Comparison of ENCODE assay signal across 10 cellular contexts in the genomic region with DNA sequence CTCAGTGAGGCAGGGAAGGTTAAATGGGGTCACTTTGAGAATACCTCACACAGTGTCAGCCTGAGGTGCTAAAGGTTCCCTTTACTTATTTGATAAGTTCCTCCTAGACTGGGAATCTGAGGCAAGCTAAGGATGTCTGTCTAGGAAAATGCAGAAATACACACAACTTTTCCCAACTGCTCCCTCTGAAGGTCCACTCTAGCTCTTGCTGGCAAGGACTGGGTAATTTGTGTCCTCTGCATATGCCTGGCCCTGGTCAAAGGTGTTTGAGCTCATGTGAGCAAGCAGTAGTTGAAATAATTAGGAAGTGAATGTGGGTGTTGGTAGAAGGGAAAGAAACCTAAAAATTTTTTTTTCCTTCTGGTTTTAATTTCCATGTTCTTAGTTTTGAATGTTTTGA. TPM values are rescaled to one million over a fixed set of nuclear protein-coding genes. Genes with fewer than 3 reads are reported as not detected.
DNase-seq lines count a peak whose midpoint lies in the region; ATAC-seq and TF ChIP-seq lines count a peak whose summit lies in the region.
"Had no signal": no experiment of that assay in that cellular context is flagged by ENCODE, and none has a peak within 500 bp of the region (broad histone marks: within the 10 kb centered on the region; RNA-seq: fewer than 3 reads in every experiment).

No MANE protein-coding gene starts in this region.

- H3K4me3 ChIP-seq in DOHH2 (ENCODE audit: low read length) (no peak overlapping the region), esophagus squamous epithelium (no peak overlapping the region)

- H3K9me2 ChIP-seq in DOHH2 (replicated peaks; ENCODE audit: control insufficient read depth, low read length) = no peaks in the 10 kb centered on the region

- H3K79me2 ChIP-seq in DOHH2 (ENCODE audit: control insufficient read depth, low read length) = peaks cover 93% of the 10 kb centered on the region

- H4K20me1 ChIP-seq in DOHH2 (ENCODE audit: control insufficient read depth, insufficient read depth, low read depth, low read length) = 0 out of 2 replicates have a peak, but pooled peaks cover 5% of the 10 kb centered on the region

- H3K4me3 Mint-ChIP-seq in osteocyte (ENCODE audit: unreplicated experiment) = peak overlapping the region; percentile 74

- DNase-seq in NCI-H226 (peak; percentile 6), esophagus squamous epithelium (lab: John Stamatoyannopoulos, UW) (no peak), osteocyte (ENCODE audit: extremely low spot score, unreplicated experiment) (no peak), germinal center (ENCODE audit: low spot score) (no peak), NCI-H2107 treated with DMSO at 0.1 percent for 48 hours (lab: John Stamatoyannopoulos, UW; ENCODE audit: unreplicated experiment) (no peak)
- DNase-seq: T1000, tibial artery had no signal

- TF ChIP-seq CTCF in DOHH2 (IDR thresholded peaks at IDR 0.05; ENCODE audit: low read depth, low read length, poor library complexity, severe bottlenecking) = no peak
- no peak for TF ChIP-seq CTCF in esophagus squamous epithelium (IDR thresholded peaks at IDR 0.05)
- peak; percentile 52 for TF ChIP-seq CTCF in osteocyte (IDR thresholded peaks at IDR 0.05)

- H3K4me1 ChIP-seq in DOHH2 (ENCODE audit: control insufficient read depth, low read length) (peaks cover 52% of the 10 kb centered on the region), esophagus squamous epithelium (peaks cover 3 to 16% (median 3%) of the 10 kb centered on the region in 3 donors)

- no peak for TF ChIP-seq POLR2A in esophagus squamous epithelium (IDR thresholded peaks at IDR 0.05)

- H3K27ac ChIP-seq in DOHH2 (ENCODE audit: low read depth, low read length) (peak overlapping the region; percentile 30), esophagus squamous epithelium (peak overlapping the region in 3 of 4 donors; percentile 53 to 63 (median 54))

- H3K27me3 Mint-ChIP-seq in osteocyte (ENCODE audit: unreplicated experiment) = no peaks in the 10 kb centered on the region

- peak overlapping the region; percentile 26; the same call in 1 of the 2 replicates for H3K4me2 ChIP-seq in DOHH2 (ENCODE audit: low read length)

- H3K9me3 ChIP-seq in DOHH2 (ENCODE audit: control insufficient read depth, insufficient read depth, low read length) = no peaks in the 10 kb centered on the region
- no peaks in the 10 kb centered on the region for H3K9me3 ChIP-seq in esophagus squamous epithelium
- H3K9me3 ChIP-seq: tibial artery had no signal

- H3K27me3 ChIP-seq in DOHH2 (ENCODE audit: control insufficient read depth, low read length) = no peaks in the 10 kb centered on the region
- no peaks in the 10 kb centered on the region for H3K27me3 ChIP-seq in esophagus squamous epithelium
- H3K27me3 ChIP-seq: tibial artery had no signal

- peaks cover 4% of the 10 kb centered on the region for H3K36me3 Mint-ChIP-seq in osteocyte (ENCODE audit: unreplicated experiment)

- H3K9me3 Mint-ChIP-seq in osteocyte (ENCODE audit: unreplicated experiment) = no peaks in the 10 kb centered on the region

- intact Hi-C loops in esophagus squamous epithelium (cut with DNase I) = no loop called here

- H3F3A ChIP-seq in DOHH2 (ENCODE audit: control insufficient read depth, insufficient read depth) = peaks cover 9% of the 10 kb centered on the region; the same call in 1 of the 2 replicates

- H3K27ac Mint-ChIP-seq in osteocyte (ENCODE audit: unreplicated experiment) = peak overlapping the region; percentile 83

- ATAC-seq in GM19463 (IDR thresholded peaks at IDR 0.05; ENCODE audit: unreplicated experiment) = no peak
- no peak for ATAC-seq in GM21526 (IDR thresholded peaks at IDR 0.05; ENCODE audit: low FRiP score, unreplicated experiment)

- H3K4me1 Mint-ChIP-seq in osteocyte (ENCODE audit: unreplicated experiment) = peaks cover 22% of the 10 kb centered on the region

- H3K36me3 ChIP-seq in DOHH2 (ENCODE audit: control insufficient read depth, low read length) (peaks cover 45% of the 10 kb centered on the region), esophagus squamous epithelium (no peaks in the 10 kb centered on the region)
- H3K36me3 ChIP-seq: tibial artery had no signal

RNA-seq across cellular contexts. Expression of a gene that starts 21.3 kb away (rescaled TPM):
- total RNA-seq in esophagus squamous epithelium (10 to 100 TPM in 2 of 4 donors, 1 to 10 TPM in 2; 6.4 to 14.9 (median 10.9) TPM), osteocyte (13.9 and 14.7 TPM in 2 replicates)
